Comparison of ENCODE assay signal across 24 cellular contexts in genomic region chr1:24450857-24451397, GRCh38.
"Had no signal": no experiment of that assay in that cellular context is flagged by ENCODE, and none has a peak within 500 bp of the region (broad histone marks: within the 10 kb centered on the region; RNA-seq: fewer than 3 reads in every experiment).

No MANE protein-coding gene starts in this region.

- DNase-seq: effector memory CD8-positive, alpha-beta T cell; glutamatergic neuron; mammary epithelial cell; occipital lobe; pancreas; psoas muscle; retina; spleen; stimulated activated CD4-positive, alpha-beta T cell treated with anti-CD3 and anti-CD28 coated beads, Interleukin-15, amount 100 ng/mL, for 24 hours; stimulated activated CD4-positive, alpha-beta T cell treated with anti-CD3 and anti-CD28 coated beads, Interleukin-1b, Interleukin-23, amount 100 ng/mL, for 48 hours; stimulated activated CD4-positive, alpha-beta T cell treated with anti-CD3 and anti-CD28 coated beads, Interleukin-4, amount 100 ng/mL, for 24 hours; testis; upper lobe of right lung had no signal

- H3K27ac ChIP-seq: epithelial cell of prostate, esophagus muscularis mucosa, gastroesophageal sphincter, pancreas, psoas muscle, spleen, testis, tibial nerve, upper lobe of right lung, vagina had no signal

- H3K27me3 ChIP-seq: esophagus muscularis mucosa, gastroesophageal sphincter, pancreas, spleen, testis, tibial nerve, upper lobe of right lung, vagina had no signal

- H3K27ac Mint-ChIP-seq: dendritic cell treated with granulocyte-macrophage colony-stimulating factor and Interleukin-4, amounts not matched to agents 40 ng/mL and 50 ng/mL, for 4 days; stimulated activated memory B cell treated with anti-CD40 and anti-IgM and Interleukin-4, amounts not matched to agents 10 μg/mL and 1 μg/mL and 100 μg/mL, for 72 hours; stimulated activated naive CD8-positive, alpha-beta T cell treated with anti-CD3 and anti-CD28 coated beads, Interleukin-15, Interleukin-2, amounts not matched to agents 100 ng/mL and 50 ng/mL, for 24 hours had no signal

- H3K4me3 Mint-ChIP-seq: dendritic cell treated with granulocyte-macrophage colony-stimulating factor and Interleukin-4, amounts not matched to agents 40 ng/mL and 50 ng/mL, for 4 days; effector memory CD8-positive, alpha-beta T cell; nephron; stimulated activated memory B cell treated with anti-CD40 and anti-IgM and Interleukin-4, amounts not matched to agents 10 μg/mL and 1 μg/mL and 100 μg/mL, for 72 hours; stimulated activated naive CD8-positive, alpha-beta T cell treated with anti-CD3 and anti-CD28 coated beads, Interleukin-15, Interleukin-2, amounts not matched to agents 100 ng/mL and 50 ng/mL, for 24 hours had no signal

- H3K4me3 ChIP-seq: esophagus muscularis mucosa, gastroesophageal sphincter, pancreas, psoas muscle, spleen, testis, tibial nerve, upper lobe of right lung, vagina had no signal

- H3K9me3 Mint-ChIP-seq: dendritic cell treated with granulocyte-macrophage colony-stimulating factor and Interleukin-4, amounts not matched to agents 40 ng/mL and 50 ng/mL, for 4 days; effector memory CD8-positive, alpha-beta T cell; nephron; stimulated activated memory B cell treated with anti-CD40 and anti-IgM and Interleukin-4, amounts not matched to agents 10 μg/mL and 1 μg/mL and 100 μg/mL, for 72 hours; stimulated activated naive CD8-positive, alpha-beta T cell treated with anti-CD3 and anti-CD28 coated beads, Interleukin-15, Interleukin-2, amounts not matched to agents 100 ng/mL and 50 ng/mL, for 24 hours had no signal

- H3K27me3 Mint-ChIP-seq: dendritic cell treated with granulocyte-macrophage colony-stimulating factor and Interleukin-4, amounts not matched to agents 40 ng/mL and 50 ng/mL, for 4 days; effector memory CD8-positive, alpha-beta T cell; stimulated activated memory B cell treated with anti-CD40 and anti-IgM and Interleukin-4, amounts not matched to agents 10 μg/mL and 1 μg/mL and 100 μg/mL, for 72 hours; stimulated activated naive CD8-positive, alpha-beta T cell treated with anti-CD3 and anti-CD28 coated beads, Interleukin-15, Interleukin-2, amounts not matched to agents 100 ng/mL and 50 ng/mL, for 24 hours had no signal

- ATAC-seq: effector memory CD8-positive, alpha-beta T cell; gastroesophageal sphincter; left lobe of liver; pancreas; psoas muscle; sciatic nerve; stimulated activated memory B cell treated with anti-CD40 and anti-IgM and Interleukin-4, amounts not matched to agents 10 μg/mL and 1 μg/mL and 100 μg/mL, for 72 hours; upper lobe of right lung had no signal

- FAIRE-seq: pancreas had no signal

- H3K4me1 ChIP-seq: esophagus muscularis mucosa, gastroesophageal sphincter, pancreas, psoas muscle, spleen, testis, tibial nerve, upper lobe of right lung, vagina had no signal

- H3K9me3 ChIP-seq: esophagus muscularis mucosa, gastroesophageal sphincter, pancreas, psoas muscle, spleen, testis, tibial nerve, upper lobe of right lung, vagina had no signal

- H3K4me1 Mint-ChIP-seq: nephron had no signal
